Comparison of ENCODE assay signal across 8 cellular contexts in the genomic region with DNA sequence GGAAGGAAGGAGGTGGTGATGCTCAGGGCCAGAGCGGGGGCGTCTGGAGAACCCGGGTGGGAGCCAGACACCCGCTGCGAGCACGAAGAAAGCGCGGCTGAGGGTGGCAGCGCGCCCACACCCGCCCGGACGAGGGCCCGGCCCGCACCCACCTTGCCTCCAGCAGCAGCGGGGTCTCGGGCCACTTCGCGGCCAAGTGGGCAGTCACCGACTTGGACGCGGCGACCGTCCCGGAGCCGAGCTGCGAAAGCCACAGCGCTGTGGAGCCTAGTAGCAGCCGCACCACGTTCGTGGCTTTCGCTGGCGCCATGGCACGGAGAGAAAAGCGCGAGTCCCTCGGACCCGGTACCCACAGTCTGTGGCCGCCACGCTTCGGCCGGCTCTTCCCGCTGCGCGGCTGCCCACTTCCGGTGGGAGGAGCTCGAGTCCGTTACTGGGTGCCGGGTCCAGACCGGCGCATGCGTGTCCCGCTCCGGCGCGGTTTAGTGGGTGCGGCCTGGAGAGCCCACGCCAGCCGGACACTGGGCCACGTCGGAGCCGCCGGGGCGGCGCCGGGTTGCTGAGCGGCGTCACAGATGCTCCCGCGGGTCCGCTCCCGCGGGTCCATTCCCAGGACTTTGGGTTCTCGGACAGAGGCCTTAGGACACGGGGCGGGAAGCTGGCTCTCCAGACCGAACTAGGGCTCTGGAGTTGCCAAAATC. TPM values are rescaled to one million over a fixed set of nuclear protein-coding genes. Genes with fewer than 3 reads are reported as not detected.
DNase-seq lines count a peak whose midpoint lies in the region; ATAC-seq and TF ChIP-seq lines count a peak whose summit lies in the region.

A gene with protein sequence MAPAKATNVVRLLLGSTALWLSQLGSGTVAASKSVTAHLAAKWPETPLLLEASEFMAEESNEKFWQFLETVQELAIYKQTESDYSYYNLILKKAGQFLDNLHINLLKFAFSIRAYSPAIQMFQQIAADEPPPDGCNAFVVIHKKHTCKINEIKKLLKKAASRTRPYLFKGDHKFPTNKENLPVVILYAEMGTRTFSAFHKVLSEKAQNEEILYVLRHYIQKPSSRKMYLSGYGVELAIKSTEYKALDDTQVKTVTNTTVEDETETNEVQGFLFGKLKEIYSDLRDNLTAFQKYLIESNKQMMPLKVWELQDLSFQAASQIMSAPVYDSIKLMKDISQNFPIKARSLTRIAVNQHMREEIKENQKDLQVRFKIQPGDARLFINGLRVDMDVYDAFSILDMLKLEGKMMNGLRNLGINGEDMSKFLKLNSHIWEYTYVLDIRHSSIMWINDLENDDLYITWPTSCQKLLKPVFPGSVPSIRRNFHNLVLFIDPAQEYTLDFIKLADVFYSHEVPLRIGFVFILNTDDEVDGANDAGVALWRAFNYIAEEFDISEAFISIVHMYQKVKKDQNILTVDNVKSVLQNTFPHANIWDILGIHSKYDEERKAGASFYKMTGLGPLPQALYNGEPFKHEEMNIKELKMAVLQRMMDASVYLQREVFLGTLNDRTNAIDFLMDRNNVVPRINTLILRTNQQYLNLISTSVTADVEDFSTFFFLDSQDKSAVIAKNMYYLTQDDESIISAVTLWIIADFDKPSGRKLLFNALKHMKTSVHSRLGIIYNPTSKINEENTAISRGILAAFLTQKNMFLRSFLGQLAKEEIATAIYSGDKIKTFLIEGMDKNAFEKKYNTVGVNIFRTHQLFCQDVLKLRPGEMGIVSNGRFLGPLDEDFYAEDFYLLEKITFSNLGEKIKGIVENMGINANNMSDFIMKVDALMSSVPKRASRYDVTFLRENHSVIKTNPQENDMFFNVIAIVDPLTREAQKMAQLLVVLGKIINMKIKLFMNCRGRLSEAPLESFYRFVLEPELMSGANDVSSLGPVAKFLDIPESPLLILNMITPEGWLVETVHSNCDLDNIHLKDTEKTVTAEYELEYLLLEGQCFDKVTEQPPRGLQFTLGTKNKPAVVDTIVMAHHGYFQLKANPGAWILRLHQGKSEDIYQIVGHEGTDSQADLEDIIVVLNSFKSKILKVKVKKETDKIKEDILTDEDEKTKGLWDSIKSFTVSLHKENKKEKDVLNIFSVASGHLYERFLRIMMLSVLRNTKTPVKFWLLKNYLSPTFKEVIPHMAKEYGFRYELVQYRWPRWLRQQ (N-terminal part only) (minus strand): TSS at position 399 of the 701 bp plus-strand sequence. CDS start 89 bp downstream, at position 310.

- ATAC-seq in GM19395 (IDR thresholded peaks at IDR 0.05; ENCODE audit: unreplicated experiment): peak; percentile 94
- peak; percentile 98 for ATAC-seq in HG03439 (IDR thresholded peaks at IDR 0.05; ENCODE audit: unreplicated experiment)
- ATAC-seq in activated naive CD8-positive, alpha-beta T cell treated with anti-CD3 and anti-CD28 coated beads, Interleukin-2, amount 10 ng/mL, durations not matched to agents 7 days and 5 days (ENCODE audit: low read depth): no peak

- peaks cover 1% of the 10 kb centered on the region for H3K9me3 Mint-ChIP-seq in activated naive CD8-positive, alpha-beta T cell treated with anti-CD3 and anti-CD28 coated beads, Interleukin-2, amount 10 ng/mL, durations not matched to agents 7 days and 5 days

- no peak within 1 kb of the TSS for H3K27ac ChIP-seq in neutrophil

- intact Hi-C loops in head of caudate nucleus (cut with DNase I): no loop called here

- H3K4me3 Mint-ChIP-seq in activated naive CD8-positive, alpha-beta T cell treated with anti-CD3 and anti-CD28 coated beads, Interleukin-2, amount 10 ng/mL, durations not matched to agents 7 days and 5 days: peak within 1 kb of the TSS; percentile 71

- peak within 1 kb of the TSS; percentile 64 to 71 for H3K4me3 ChIP-seq in neutrophil (ENCODE audit: low read depth in 1 of 2, low read length in 1 of 2)

- POLR2A ChIA-PET in activated naive CD8-positive, alpha-beta T cell treated with anti-CD3 and anti-CD28 coated beads, Interleukin-2, amount 10 ng/mL, durations not matched to agents 7 days and 5 days (lab: Charles Lee): no interaction called here

- H3K27ac Mint-ChIP-seq in activated naive CD8-positive, alpha-beta T cell treated with anti-CD3 and anti-CD28 coated beads, Interleukin-2, amount 10 ng/mL, durations not matched to agents 7 days and 5 days: no peak within 1 kb of the TSS

- no peaks in the 10 kb centered on the region for H3K36me3 Mint-ChIP-seq in activated naive CD8-positive, alpha-beta T cell treated with anti-CD3 and anti-CD28 coated beads, Interleukin-2, amount 10 ng/mL, durations not matched to agents 7 days and 5 days

- H3K27me3 Mint-ChIP-seq in activated naive CD8-positive, alpha-beta T cell treated with anti-CD3 and anti-CD28 coated beads, Interleukin-2, amount 10 ng/mL, durations not matched to agents 7 days and 5 days: peaks cover 21% of the 10 kb centered on the region

- H3K4me1 Mint-ChIP-seq in activated naive CD8-positive, alpha-beta T cell treated with anti-CD3 and anti-CD28 coated beads, Interleukin-2, amount 10 ng/mL, durations not matched to agents 7 days and 5 days: peaks cover 2% of the 10 kb centered on the region

- H3K27me3 ChIP-seq in neutrophil: peaks cover 57% of the 10 kb centered on the region

- peak; percentile 81 for DNase-seq in DMS153 treated with DMSO at 0.1 percent for 48 hours (lab: John Stamatoyannopoulos, UW; ENCODE audit: unreplicated experiment)
- DNase-seq in NCI-H510A treated with DMSO at 0.1 percent for 48 hours (lab: John Stamatoyannopoulos, UW): peak; percentile 91
- DNase-seq in activated naive CD8-positive, alpha-beta T cell treated with anti-CD3 and anti-CD28 coated beads, Interleukin-2, amount 10 ng/mL, durations not matched to agents 7 days and 5 days: no peak
- DNase-seq in head of caudate nucleus: peak; percentile 76 to 95 (median 90)
- DNase-seq in cerebellar nuclear complex (lab: John Stamatoyannopoulos, UW): no peak

- TF ChIP-seq CTCF in neutrophil (IDR thresholded peaks at IDR 0.05): no peak

- H3K9me3 ChIP-seq in neutrophil: no peaks in the 10 kb centered on the region

- H3K36me3 ChIP-seq in neutrophil: no peaks in the 10 kb centered on the region

- peaks cover 8% of the 10 kb centered on the region in 2 experiments for H3K4me1 ChIP-seq in neutrophil (ENCODE audit: control insufficient read depth in 1 of 2, insufficient read depth in 1 of 2, low read depth in 1 of 2, low read length in 1 of 2)

RNA-seq across cellular contexts. Expression of the gene that starts here (rescaled TPM):
- under 1 TPM in 1 of 2 experiments, not detected in 1; 0.42 TPM for total RNA-seq in activated naive CD8-positive, alpha-beta T cell treated with anti-CD3 and anti-CD28 coated beads, Interleukin-2, amount 10 ng/mL, durations not matched to agents 7 days and 5 days

Comparison
In these comparisons a context has a peak if more than half of its experiments do, and no peak if none do; other contexts are left out.
1. DNase-seq: peak in DMS153 treated with DMSO at 0.1 percent for 48 hours (single experiment), NCI-H510A treated with DMSO at 0.1 percent for 48 hours (single experiment) and head of caudate nucleus (42 of 42); none in activated naive CD8-positive, alpha-beta T cell treated with anti-CD3 and anti-CD28 coated beads, Interleukin-2, amount 10 ng/mL, durations not matched to agents 7 days and 5 days (single experiment) and cerebellar nuclear complex (0 of 2).